ENCODE assay signal across 1 cellular context in the genomic region with DNA sequence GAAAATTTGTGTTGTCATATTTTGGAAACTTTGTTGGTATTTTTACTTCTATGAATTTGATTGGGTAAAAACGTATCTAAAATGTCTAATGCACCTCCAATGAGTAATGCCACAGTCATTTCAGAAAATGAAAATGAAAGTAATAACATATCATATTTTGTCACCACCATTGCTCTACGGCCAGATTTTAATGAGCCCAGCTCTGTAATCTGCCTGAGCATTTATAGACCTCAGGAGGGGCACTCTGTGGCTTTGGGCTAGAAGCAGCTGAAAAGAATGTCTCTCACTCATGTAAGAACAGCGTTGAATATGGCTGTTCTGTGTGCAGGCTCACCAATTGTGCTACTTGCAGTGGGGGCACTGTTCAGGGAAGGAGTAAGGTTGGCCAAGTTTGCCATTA.
TF ChIP-seq lines count a peak whose summit lies in the region.

No MANE protein-coding gene starts in this region.

TF ChIP-seq in SK-N-SH, 30 proteins besides CTCF, POLR2A, EP300 and RAD21 (continued from another document):
- TF ChIP-seq NFIC (IDR thresholded peaks at IDR 0.05; ENCODE audit: borderline replicate concordance) = no peak
- no peak for TF ChIP-seq RFX5 (IDR thresholded peaks at IDR 0.05; ENCODE audit: low read length)
- TF ChIP-seq USF2 (IDR thresholded peaks at IDR 0.05; ENCODE audit: borderline replicate concordance, low read depth, low read length) = no peak
- TF ChIP-seq, protein P1, sequence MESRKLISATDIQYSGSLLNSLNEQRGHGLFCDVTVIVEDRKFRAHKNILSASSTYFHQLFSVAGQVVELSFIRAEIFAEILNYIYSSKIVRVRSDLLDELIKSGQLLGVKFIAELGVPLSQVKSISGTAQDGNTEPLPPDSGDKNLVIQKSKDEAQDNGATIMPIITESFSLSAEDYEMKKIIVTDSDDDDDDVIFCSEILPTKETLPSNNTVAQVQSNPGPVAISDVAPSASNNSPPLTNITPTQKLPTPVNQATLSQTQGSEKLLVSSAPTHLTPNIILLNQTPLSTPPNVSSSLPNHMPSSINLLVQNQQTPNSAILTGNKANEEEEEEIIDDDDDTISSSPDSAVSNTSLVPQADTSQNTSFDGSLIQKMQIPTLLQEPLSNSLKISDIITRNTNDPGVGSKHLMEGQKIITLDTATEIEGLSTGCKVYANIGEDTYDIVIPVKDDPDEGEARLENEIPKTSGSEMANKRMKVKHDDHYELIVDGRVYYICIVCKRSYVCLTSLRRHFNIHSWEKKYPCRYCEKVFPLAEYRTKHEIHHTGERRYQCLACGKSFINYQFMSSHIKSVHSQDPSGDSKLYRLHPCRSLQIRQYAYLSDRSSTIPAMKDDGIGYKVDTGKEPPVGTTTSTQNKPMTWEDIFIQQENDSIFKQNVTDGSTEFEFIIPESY (IDR thresholded peaks at IDR 0.05; ENCODE audit: borderline replicate concordance, low read depth) = no peak
- TF ChIP-seq MAX (IDR thresholded peaks at IDR 0.05; ENCODE audit: low read depth) = no peak
- no peak for TF ChIP-seq SIN3A (IDR thresholded peaks at IDR 0.05; ENCODE audit: borderline replicate concordance, low read depth, low read length)
- no peak for TF ChIP-seq TAF1 (IDR thresholded peaks at IDR 0.05; ENCODE audit: borderline replicate concordance, low read depth, low read length)
TF ChIP-seq in SK-N-SH: peak in this region for 0.
